Comparison of ENCODE assay signal across 1 cellular context in the genomic region with DNA sequence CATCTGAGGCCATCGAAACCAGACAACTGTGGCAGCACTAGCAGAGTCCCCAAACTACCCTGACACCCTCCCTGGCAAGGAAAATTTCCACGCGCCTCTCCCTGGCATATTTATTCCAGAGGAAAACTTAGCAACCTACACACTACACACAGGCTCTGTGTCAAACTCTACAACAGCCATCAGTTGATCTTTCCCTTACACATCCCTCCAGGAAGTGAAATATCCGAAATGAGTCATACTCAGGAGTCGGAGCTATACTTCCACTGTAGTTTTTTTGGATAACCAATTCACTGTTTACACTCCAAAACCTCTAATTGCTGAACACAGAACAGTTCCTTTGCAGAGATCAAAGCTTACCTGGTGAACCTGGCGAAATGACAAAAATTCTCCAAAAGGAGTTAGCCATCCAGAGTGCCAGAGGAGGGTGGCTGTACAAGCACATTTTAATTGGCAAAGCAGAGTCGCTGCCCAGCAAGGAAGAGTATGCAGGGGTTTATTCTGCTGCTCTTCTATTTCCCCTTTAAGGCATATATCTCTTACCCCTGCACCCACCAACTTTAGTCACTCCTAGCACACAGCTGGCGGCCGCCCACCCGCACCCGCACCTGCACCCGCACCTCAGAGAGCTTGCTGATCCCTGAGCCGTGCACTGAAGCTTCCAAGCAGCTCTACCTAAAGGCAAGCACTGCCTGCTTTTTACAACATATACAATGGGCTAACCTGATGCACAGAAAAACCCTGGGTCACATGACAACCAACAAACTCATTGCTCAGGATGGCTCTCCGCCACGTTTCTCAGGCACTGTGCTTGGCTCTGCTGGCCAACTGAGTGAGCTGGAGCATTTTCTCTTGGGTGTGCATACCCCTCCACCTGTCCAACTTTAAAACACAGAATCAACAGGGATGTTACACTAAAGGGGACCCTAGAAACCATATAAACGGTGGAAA.
A peak's percentile ranks its signal among the peaks of the same experiment; 100 is the strongest.
TF ChIP-seq lines count a peak whose summit lies in the region.

No MANE protein-coding gene starts in this region.

TF ChIP-seq in HepG2, 621 proteins besides CTCF, POLR2A, EP300 and RAD21 (continued from another document and continues in another):
- TF ChIP-seq, protein P1, sequence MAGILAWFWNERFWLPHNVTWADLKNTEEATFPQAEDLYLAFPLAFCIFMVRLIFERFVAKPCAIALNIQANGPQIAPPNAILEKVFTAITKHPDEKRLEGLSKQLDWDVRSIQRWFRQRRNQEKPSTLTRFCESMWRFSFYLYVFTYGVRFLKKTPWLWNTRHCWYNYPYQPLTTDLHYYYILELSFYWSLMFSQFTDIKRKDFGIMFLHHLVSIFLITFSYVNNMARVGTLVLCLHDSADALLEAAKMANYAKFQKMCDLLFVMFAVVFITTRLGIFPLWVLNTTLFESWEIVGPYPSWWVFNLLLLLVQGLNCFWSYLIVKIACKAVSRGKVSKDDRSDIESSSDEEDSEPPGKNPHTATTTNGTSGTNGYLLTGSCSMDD (CRISPR knock-in tag; IDR thresholded peaks at IDR 0.05): no peak
- TF ChIP-seq TBX2 (CRISPR knock-in tag; IDR thresholded peaks at IDR 0.05; ENCODE audit: borderline replicate concordance) (peak; percentile 77), ZNF879 (CRISPR knock-in tag; IDR thresholded peaks at IDR 0.05) (no peak), BCL6 (CRISPR knock-in tag; IDR thresholded peaks at IDR 0.05) (peak; percentile 62), ZNF709 (CRISPR knock-in tag; IDR thresholded peaks at IDR 0.05) (no peak), ZNF720 (CRISPR knock-in tag; IDR thresholded peaks at IDR 0.05) (no peak), ZNF724P (CRISPR knock-in tag; IDR thresholded peaks at IDR 0.05; ENCODE audit: borderline replicate concordance) (no peak), HMG20B (CRISPR knock-in tag; conservative IDR thresholded peaks at IDR 0.05) (peak; percentile 40; the same call in 1 of the 2 replicates), ZSCAN25 (CRISPR knock-in tag; IDR thresholded peaks at IDR 0.05) (no peak), ZNF547 (CRISPR knock-in tag; IDR thresholded peaks at IDR 0.05) (no peak), ZNF605 (CRISPR knock-in tag; IDR thresholded peaks at IDR 0.05) (no peak; the same call in 1 of the 2 replicates), ZNF570 (CRISPR knock-in tag; IDR thresholded peaks at IDR 0.05; ENCODE audit: borderline replicate concordance) (no peak), JUND (CRISPR knock-in tag; IDR thresholded peaks at IDR 0.05) (peak; percentile 71), FOXM1 (CRISPR knock-in tag; IDR thresholded peaks at IDR 0.05) (no peak), EZH2 (conservative IDR thresholded peaks at IDR 0.05; ENCODE audit: low read depth, low read length) (no peak), MAFK (conservative IDR thresholded peaks at IDR 0.05 in 1 of 2, IDR thresholded peaks at IDR 0.05 in 1 of 2; ENCODE audit: low read length in 2 of 2) (no peak), ZNF326 (CRISPR knock-in tag; IDR thresholded peaks at IDR 0.05; ENCODE audit: borderline replicate concordance) (no peak), ZNF331 (CRISPR knock-in tag; IDR thresholded peaks at IDR 0.05) (peak; percentile 61; the same call in 1 of the 2 replicates), ZNF253 (CRISPR knock-in tag; IDR thresholded peaks at IDR 0.05; ENCODE audit: borderline replicate concordance) (no peak), MXI1 (IDR thresholded peaks at IDR 0.05; ENCODE audit: borderline replicate concordance, low read depth, low read length) (peak; percentile 33; the same call in 1 of the 3 replicates), ZNF292 (CRISPR knock-in tag; IDR thresholded peaks at IDR 0.05; ENCODE audit: borderline replicate concordance, low read depth) (no peak), ZNF235 (CRISPR knock-in tag; IDR thresholded peaks at IDR 0.05; ENCODE audit: borderline replicate concordance) (no peak), ZFP37 (CRISPR knock-in tag; IDR thresholded peaks at IDR 0.05; ENCODE audit: borderline replicate concordance) (no peak), ZNF460 (CRISPR knock-in tag; IDR thresholded peaks at IDR 0.05; ENCODE audit: borderline replicate concordance) (no peak), RFX3 (CRISPR knock-in tag; IDR thresholded peaks at IDR 0.05) (no peak), ZSCAN31 (CRISPR knock-in tag; IDR thresholded peaks at IDR 0.05; ENCODE audit: low read depth) (no peak), RNF2 (conservative IDR thresholded peaks at IDR 0.05; ENCODE audit: low read depth) (no peak), RFX1 (IDR thresholded peaks at IDR 0.05) (no peak), ZC3H13 (CRISPR knock-in tag; IDR thresholded peaks at IDR 0.05) (no peak), ZNF335 (CRISPR knock-in tag; IDR thresholded peaks at IDR 0.05) (0 out of 2 replicates have a peak, but pooled peaks have one; percentile 36), ZNF546 (CRISPR knock-in tag; conservative IDR thresholded peaks at IDR 0.05) (no peak), ZBTB1 (CRISPR knock-in tag; IDR thresholded peaks at IDR 0.05; ENCODE audit: borderline replicate concordance) (no peak), BHLHE40 (IDR thresholded peaks at IDR 0.05; ENCODE audit: low read length) (no peak), ZNF607 (CRISPR knock-in tag; IDR thresholded peaks at IDR 0.05; ENCODE audit: borderline replicate concordance) (no peak), FOXP1 (IDR thresholded peaks at IDR 0.05) (no peak), FOXP1 (CRISPR knock-in tag; IDR thresholded peaks at IDR 0.05) (peak; percentile 53; the same call in 1 of the 2 replicates), NFYB (CRISPR knock-in tag; IDR thresholded peaks at IDR 0.05) (0 out of 2 replicates have a peak, but pooled peaks have one; percentile 1), ZFP62 (CRISPR knock-in tag; IDR thresholded peaks at IDR 0.05) (no peak), ZNF317 (CRISPR knock-in tag; IDR thresholded peaks at IDR 0.05) (no peak), SIX4 (CRISPR knock-in tag; IDR thresholded peaks at IDR 0.05) (no peak)
- TF ChIP-seq, protein P2, sequence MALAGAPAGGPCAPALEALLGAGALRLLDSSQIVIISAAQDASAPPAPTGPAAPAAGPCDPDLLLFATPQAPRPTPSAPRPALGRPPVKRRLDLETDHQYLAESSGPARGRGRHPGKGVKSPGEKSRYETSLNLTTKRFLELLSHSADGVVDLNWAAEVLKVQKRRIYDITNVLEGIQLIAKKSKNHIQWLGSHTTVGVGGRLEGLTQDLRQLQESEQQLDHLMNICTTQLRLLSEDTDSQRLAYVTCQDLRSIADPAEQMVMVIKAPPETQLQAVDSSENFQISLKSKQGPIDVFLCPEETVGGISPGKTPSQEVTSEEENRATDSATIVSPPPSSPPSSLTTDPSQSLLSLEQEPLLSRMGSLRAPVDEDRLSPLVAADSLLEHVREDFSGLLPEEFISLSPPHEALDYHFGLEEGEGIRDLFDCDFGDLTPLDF (CRISPR knock-in tag; IDR thresholded peaks at IDR 0.05): no peak
- TF ChIP-seq, protein P3, sequence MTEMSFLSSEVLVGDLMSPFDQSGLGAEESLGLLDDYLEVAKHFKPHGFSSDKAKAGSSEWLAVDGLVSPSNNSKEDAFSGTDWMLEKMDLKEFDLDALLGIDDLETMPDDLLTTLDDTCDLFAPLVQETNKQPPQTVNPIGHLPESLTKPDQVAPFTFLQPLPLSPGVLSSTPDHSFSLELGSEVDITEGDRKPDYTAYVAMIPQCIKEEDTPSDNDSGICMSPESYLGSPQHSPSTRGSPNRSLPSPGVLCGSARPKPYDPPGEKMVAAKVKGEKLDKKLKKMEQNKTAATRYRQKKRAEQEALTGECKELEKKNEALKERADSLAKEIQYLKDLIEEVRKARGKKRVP (CRISPR knock-in tag; IDR thresholded peaks at IDR 0.05): peak in 1 of 2 experiments; percentile 48; a peak in 1 of 4 replicates
- TF ChIP-seq, protein P4, sequence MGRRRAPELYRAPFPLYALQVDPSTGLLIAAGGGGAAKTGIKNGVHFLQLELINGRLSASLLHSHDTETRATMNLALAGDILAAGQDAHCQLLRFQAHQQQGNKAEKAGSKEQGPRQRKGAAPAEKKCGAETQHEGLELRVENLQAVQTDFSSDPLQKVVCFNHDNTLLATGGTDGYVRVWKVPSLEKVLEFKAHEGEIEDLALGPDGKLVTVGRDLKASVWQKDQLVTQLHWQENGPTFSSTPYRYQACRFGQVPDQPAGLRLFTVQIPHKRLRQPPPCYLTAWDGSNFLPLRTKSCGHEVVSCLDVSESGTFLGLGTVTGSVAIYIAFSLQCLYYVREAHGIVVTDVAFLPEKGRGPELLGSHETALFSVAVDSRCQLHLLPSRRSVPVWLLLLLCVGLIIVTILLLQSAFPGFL (CRISPR knock-in tag; IDR thresholded peaks at IDR 0.05): no peak
- TF ChIP-seq, protein P5, sequence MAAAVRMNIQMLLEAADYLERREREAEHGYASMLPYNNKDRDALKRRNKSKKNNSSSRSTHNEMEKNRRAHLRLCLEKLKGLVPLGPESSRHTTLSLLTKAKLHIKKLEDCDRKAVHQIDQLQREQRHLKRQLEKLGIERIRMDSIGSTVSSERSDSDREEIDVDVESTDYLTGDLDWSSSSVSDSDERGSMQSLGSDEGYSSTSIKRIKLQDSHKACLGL (CRISPR knock-in tag; IDR thresholded peaks at IDR 0.05): no peak
- TF ChIP-seq, protein P6, sequence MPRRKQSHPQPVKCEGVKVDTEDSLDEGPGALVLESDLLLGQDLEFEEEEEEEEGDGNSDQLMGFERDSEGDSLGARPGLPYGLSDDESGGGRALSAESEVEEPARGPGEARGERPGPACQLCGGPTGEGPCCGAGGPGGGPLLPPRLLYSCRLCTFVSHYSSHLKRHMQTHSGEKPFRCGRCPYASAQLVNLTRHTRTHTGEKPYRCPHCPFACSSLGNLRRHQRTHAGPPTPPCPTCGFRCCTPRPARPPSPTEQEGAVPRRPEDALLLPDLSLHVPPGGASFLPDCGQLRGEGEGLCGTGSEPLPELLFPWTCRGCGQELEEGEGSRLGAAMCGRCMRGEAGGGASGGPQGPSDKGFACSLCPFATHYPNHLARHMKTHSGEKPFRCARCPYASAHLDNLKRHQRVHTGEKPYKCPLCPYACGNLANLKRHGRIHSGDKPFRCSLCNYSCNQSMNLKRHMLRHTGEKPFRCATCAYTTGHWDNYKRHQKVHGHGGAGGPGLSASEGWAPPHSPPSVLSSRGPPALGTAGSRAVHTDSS (CRISPR knock-in tag; conservative IDR thresholded peaks at IDR 0.05): no peak
- TF ChIP-seq, protein P7, sequence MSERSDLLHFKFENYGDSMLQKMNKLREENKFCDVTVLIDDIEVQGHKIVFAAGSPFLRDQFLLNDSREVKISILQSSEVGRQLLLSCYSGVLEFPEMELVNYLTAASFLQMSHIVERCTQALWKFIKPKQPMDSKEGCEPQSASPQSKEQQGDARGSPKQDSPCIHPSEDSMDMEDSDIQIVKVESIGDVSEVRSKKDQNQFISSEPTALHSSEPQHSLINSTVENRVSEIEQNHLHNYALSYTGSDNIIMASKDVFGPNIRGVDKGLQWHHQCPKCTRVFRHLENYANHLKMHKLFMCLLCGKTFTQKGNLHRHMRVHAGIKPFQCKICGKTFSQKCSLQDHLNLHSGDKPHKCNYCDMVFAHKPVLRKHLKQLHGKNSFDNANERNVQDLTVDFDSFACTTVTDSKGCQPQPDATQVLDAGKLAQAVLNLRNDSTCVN (CRISPR knock-in tag; IDR thresholded peaks at IDR 0.05; ENCODE audit: borderline replicate concordance): no peak
- TF ChIP-seq, protein P8, sequence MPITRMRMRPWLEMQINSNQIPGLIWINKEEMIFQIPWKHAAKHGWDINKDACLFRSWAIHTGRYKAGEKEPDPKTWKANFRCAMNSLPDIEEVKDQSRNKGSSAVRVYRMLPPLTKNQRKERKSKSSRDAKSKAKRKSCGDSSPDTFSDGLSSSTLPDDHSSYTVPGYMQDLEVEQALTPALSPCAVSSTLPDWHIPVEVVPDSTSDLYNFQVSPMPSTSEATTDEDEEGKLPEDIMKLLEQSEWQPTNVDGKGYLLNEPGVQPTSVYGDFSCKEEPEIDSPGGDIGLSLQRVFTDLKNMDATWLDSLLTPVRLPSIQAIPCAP (CRISPR knock-in tag; IDR thresholded peaks at IDR 0.05; ENCODE audit: low read depth): no peak
- TF ChIP-seq, protein P9, sequence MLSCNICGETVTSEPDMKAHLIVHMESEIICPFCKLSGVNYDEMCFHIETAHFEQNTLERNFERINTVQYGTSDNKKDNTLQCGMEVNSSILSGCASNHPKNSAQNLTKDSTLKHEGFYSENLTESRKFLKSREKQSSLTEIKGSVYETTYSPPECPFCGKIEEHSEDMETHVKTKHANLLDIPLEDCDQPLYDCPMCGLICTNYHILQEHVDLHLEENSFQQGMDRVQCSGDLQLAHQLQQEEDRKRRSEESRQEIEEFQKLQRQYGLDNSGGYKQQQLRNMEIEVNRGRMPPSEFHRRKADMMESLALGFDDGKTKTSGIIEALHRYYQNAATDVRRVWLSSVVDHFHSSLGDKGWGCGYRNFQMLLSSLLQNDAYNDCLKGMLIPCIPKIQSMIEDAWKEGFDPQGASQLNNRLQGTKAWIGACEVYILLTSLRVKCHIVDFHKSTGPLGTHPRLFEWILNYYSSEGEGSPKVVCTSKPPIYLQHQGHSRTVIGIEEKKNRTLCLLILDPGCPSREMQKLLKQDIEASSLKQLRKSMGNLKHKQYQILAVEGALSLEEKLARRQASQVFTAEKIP (CRISPR knock-in tag; IDR thresholded peaks at IDR 0.05; ENCODE audit: borderline replicate concordance): no peak
- TF ChIP-seq, protein P10, sequence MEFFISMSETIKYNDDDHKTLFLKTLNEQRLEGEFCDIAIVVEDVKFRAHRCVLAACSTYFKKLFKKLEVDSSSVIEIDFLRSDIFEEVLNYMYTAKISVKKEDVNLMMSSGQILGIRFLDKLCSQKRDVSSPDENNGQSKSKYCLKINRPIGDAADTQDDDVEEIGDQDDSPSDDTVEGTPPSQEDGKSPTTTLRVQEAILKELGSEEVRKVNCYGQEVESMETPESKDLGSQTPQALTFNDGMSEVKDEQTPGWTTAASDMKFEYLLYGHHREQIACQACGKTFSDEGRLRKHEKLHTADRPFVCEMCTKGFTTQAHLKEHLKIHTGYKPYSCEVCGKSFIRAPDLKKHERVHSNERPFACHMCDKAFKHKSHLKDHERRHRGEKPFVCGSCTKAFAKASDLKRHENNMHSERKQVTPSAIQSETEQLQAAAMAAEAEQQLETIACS (CRISPR knock-in tag; IDR thresholded peaks at IDR 0.05): no peak
- TF ChIP-seq, protein P11, sequence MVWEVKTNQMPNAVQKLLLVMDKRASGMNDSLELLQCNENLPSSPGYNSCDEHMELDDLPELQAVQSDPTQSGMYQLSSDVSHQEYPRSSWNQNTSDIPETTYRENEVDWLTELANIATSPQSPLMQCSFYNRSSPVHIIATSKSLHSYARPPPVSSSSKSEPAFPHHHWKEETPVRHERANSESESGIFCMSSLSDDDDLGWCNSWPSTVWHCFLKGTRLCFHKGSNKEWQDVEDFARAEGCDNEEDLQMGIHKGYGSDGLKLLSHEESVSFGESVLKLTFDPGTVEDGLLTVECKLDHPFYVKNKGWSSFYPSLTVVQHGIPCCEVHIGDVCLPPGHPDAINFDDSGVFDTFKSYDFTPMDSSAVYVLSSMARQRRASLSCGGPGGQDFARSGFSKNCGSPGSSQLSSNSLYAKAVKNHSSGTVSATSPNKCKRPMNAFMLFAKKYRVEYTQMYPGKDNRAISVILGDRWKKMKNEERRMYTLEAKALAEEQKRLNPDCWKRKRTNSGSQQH (CRISPR knock-in tag; IDR thresholded peaks at IDR 0.05; ENCODE audit: low read depth): no peak
